Comparison of ENCODE assay signal across 25 cellular contexts in genomic region chr6:74626288-74626687, GRCh38.
"Had no signal": no experiment of that assay in that cellular context is flagged by ENCODE, and none has a peak within 500 bp of the region (broad histone marks: within the 10 kb centered on the region; RNA-seq: fewer than 3 reads in every experiment).

No MANE protein-coding gene starts in this region.

- ATAC-seq: activated CD4-positive, alpha-beta T cell treated with anti-CD3 and anti-CD28 coated beads for 36 hours; activated T-cell treated with anti-CD3 and anti-CD28 coated beads, Interleukin-2, amount 50 U/mL, for 72 hours had no signal

- H3K27me3 Mint-ChIP-seq: activated CD4-positive, alpha-beta memory T cell treated with anti-CD3 and anti-CD28 coated beads, Interleukin-2, amount 10 ng/mL, durations not matched to agents 7 days and 5 days; activated CD4-positive, alpha-beta T cell treated with anti-CD3 and anti-CD28 coated beads for 36 hours; activated naive CD8-positive, alpha-beta T cell treated with anti-CD3 and anti-CD28 coated beads, Interleukin-2, amount 10 ng/mL, durations not matched to agents 7 days and 5 days had no signal

- H3K4me3 Mint-ChIP-seq: activated CD4-positive, alpha-beta memory T cell treated with anti-CD3 and anti-CD28 coated beads, Interleukin-2, amount 10 ng/mL, durations not matched to agents 7 days and 5 days; activated CD4-positive, alpha-beta T cell treated with anti-CD3 and anti-CD28 coated beads for 36 hours; activated naive CD8-positive, alpha-beta T cell treated with anti-CD3 and anti-CD28 coated beads, Interleukin-2, amount 10 ng/mL, durations not matched to agents 7 days and 5 days; activated T-cell treated with anti-CD3 and anti-CD28 coated beads, Interleukin-2, amount 50 U/mL, for 72 hours; T-helper 1 cell treated with Interleukin-12 subunit alpha and Interleukin-12 subunit beta and Interleukin-4 antibody, amounts not matched to agents 30 μg/mL and 1 μg/mL, for 36 hours had no signal

- H3K4me3 ChIP-seq: adrenal gland, Peyer's patch, SJSA1 had no signal

- H3K27ac Mint-ChIP-seq: activated CD4-positive, alpha-beta memory T cell treated with anti-CD3 and anti-CD28 coated beads, Interleukin-2, amount 10 ng/mL, durations not matched to agents 7 days and 5 days; activated CD4-positive, alpha-beta T cell treated with anti-CD3 and anti-CD28 coated beads for 36 hours; activated naive CD8-positive, alpha-beta T cell treated with anti-CD3 and anti-CD28 coated beads, Interleukin-2, amount 10 ng/mL, durations not matched to agents 7 days and 5 days; activated T-cell treated with anti-CD3 and anti-CD28 coated beads, Interleukin-2, amount 50 U/mL, for 72 hours; T-helper 1 cell treated with Interleukin-12 subunit alpha and Interleukin-12 subunit beta and Interleukin-4 antibody, amounts not matched to agents 30 μg/mL and 1 μg/mL, for 36 hours had no signal

- H3K36me3 Mint-ChIP-seq: activated naive CD8-positive, alpha-beta T cell treated with anti-CD3 and anti-CD28 coated beads, Interleukin-2, amount 10 ng/mL, durations not matched to agents 7 days and 5 days had no signal

- H3K27ac ChIP-seq: adrenal gland, Peyer's patch, RWPE1, SJSA1, VCaP had no signal

- H3K27me3 ChIP-seq: adrenal gland, Peyer's patch, SJSA1 had no signal

- DNase-seq: activated CD4-positive, alpha-beta memory T cell treated with anti-CD3 and anti-CD28 coated beads, Interleukin-2, amount 10 ng/mL, durations not matched to agents 7 days and 5 days; activated CD4-positive, alpha-beta T cell treated with anti-CD3 and anti-CD28 coated beads for 36 hours; activated CD4-positive, alpha-beta T cell treated with anti-CD3 and anti-CD28 coated beads, Interleukin-2, amount 50 U/mL, for 1 hour; activated naive CD4-positive, alpha-beta T cell treated with anti-CD3 and anti-CD28 coated beads, Interleukin-2, amount 50 U/mL, for 16 hours; activated naive CD8-positive, alpha-beta T cell treated with anti-CD3 and anti-CD28 coated beads, Interleukin-2, amount 10 ng/mL, durations not matched to agents 7 days and 5 days; activated T-cell treated with anti-CD3 and anti-CD28 coated beads, Interleukin-2, amount 50 U/mL, for 72 hours; adrenal gland; anterior cingulate cortex; cerebellar nuclear complex; Karpas-422; MM.1S; NCI-H1105; NCI-H1436; NCI-H187; NCI-H2081 treated with DMSO at 0.1 percent for 48 hours; NCI-H2171 treated with DMSO at 0.1 percent for 48 hours; NCI-H226; NCI-H526; NCI-H774; Peyer's patch; Right ventricle myocardium superior had no signal

- H3K4me1 Mint-ChIP-seq: activated CD4-positive, alpha-beta memory T cell treated with anti-CD3 and anti-CD28 coated beads, Interleukin-2, amount 10 ng/mL, durations not matched to agents 7 days and 5 days; activated CD4-positive, alpha-beta T cell treated with anti-CD3 and anti-CD28 coated beads for 36 hours; activated naive CD8-positive, alpha-beta T cell treated with anti-CD3 and anti-CD28 coated beads, Interleukin-2, amount 10 ng/mL, durations not matched to agents 7 days and 5 days had no signal

- H3K4me1 ChIP-seq: adrenal gland, Peyer's patch, SJSA1 had no signal

- H3K9me3 ChIP-seq: adrenal gland, Peyer's patch had no signal

- H3K36me3 ChIP-seq: adrenal gland, Peyer's patch, SJSA1 had no signal
